Comparison of ENCODE assay signal across 20 cellular contexts in genomic region chr16:53541326-53541725, GRCh38.
"Had no signal": no experiment of that assay in that cellular context is flagged by ENCODE, and none has a peak within 500 bp of the region (broad histone marks: within the 10 kb centered on the region; RNA-seq: fewer than 3 reads in every experiment).

No MANE protein-coding gene starts in this region.

- H3K4me3 ChIP-seq: left lung, ovary, sigmoid colon, tibial artery, vagina had no signal

- H3K4me1 ChIP-seq: left lung, sigmoid colon, tibial artery, vagina had no signal

- H3K9me3 ChIP-seq: left lung, ovary, sigmoid colon, tibial artery, vagina had no signal

- H3K27me3 Mint-ChIP-seq: activated CD4-positive, alpha-beta memory T cell treated with anti-CD3 and anti-CD28 coated beads for 36 hours; T-helper 17 cell had no signal

- H3K27ac Mint-ChIP-seq: activated CD4-positive, alpha-beta memory T cell treated with anti-CD3 and anti-CD28 coated beads for 36 hours; activated CD4-positive, alpha-beta T cell treated with anti-CD3 and anti-CD28 coated beads for 36 hours; activated T-cell treated with anti-CD3 and anti-CD28 coated beads, Interleukin-2, amount 50 U/mL, for 24 hours; brain; dendritic cell treated with granulocyte-macrophage colony-stimulating factor and Interleukin-4, amounts not matched to agents 40 ng/mL and 50 ng/mL, for 4 days; stimulated activated memory B cell treated with anti-CD40 and anti-IgM and Interleukin-4, amounts not matched to agents 10 μg/mL and 1 μg/mL and 100 μg/mL, for 72 hours; T-helper 17 cell had no signal

- H3K36me3 Mint-ChIP-seq: activated CD4-positive, alpha-beta memory T cell treated with anti-CD3 and anti-CD28 coated beads for 36 hours; brain; stimulated activated memory B cell treated with anti-CD40 and anti-IgM and Interleukin-4, amounts not matched to agents 10 μg/mL and 1 μg/mL and 100 μg/mL, for 72 hours had no signal

- H3K4me1 Mint-ChIP-seq: brain had no signal

- ATAC-seq: activated CD4-positive, alpha-beta T cell treated with anti-CD3 and anti-CD28 coated beads for 36 hours; left lung; stimulated activated memory B cell treated with anti-CD40 and anti-IgM and Interleukin-4, amounts not matched to agents 10 μg/mL and 1 μg/mL and 100 μg/mL, for 72 hours; T-helper 17 cell had no signal

- H3K27ac ChIP-seq: left lung, ovary, sigmoid colon, tibial artery, vagina had no signal

- H3K27me3 ChIP-seq: ovary, vagina had no signal

- H3K36me3 ChIP-seq: left lung, ovary, sigmoid colon, tibial artery, vagina had no signal

- H3K4me3 Mint-ChIP-seq: activated CD4-positive, alpha-beta memory T cell treated with anti-CD3 and anti-CD28 coated beads for 36 hours; activated CD4-positive, alpha-beta T cell treated with anti-CD3 and anti-CD28 coated beads for 36 hours; activated T-cell treated with anti-CD3 and anti-CD28 coated beads, Interleukin-2, amount 50 U/mL, for 24 hours; brain; dendritic cell treated with granulocyte-macrophage colony-stimulating factor and Interleukin-4, amounts not matched to agents 40 ng/mL and 50 ng/mL, for 4 days; neural crest cell; stimulated activated memory B cell treated with anti-CD40 and anti-IgM and Interleukin-4, amounts not matched to agents 10 μg/mL and 1 μg/mL and 100 μg/mL, for 72 hours; T-helper 17 cell had no signal

- DNase-seq: activated CD4-positive, alpha-beta memory T cell treated with anti-CD3 and anti-CD28 coated beads for 36 hours; activated CD4-positive, alpha-beta T cell treated with anti-CD3 and anti-CD28 coated beads for 36 hours; activated naive CD4-positive, alpha-beta T cell treated with anti-CD3 and anti-CD28 coated beads, Interleukin-2, amount 50 U/mL, for 16 hours; activated T-cell treated with anti-CD3 and anti-CD28 coated beads, Interleukin-2, amount 50 U/mL, for 24 hours; amniotic stem cell; effector memory CD4-positive, alpha-beta T cell; hippocampal formation; kidney; left lung; mammary epithelial cell; ovary; sigmoid colon; stimulated activated CD4-positive, alpha-beta T cell treated with anti-CD3 and anti-CD28 coated beads, Interleukin-2, amount 100 ng/mL, for 48 hours; T-helper 17 cell; tibial artery had no signal

- H3K9me3 Mint-ChIP-seq: activated CD4-positive, alpha-beta memory T cell treated with anti-CD3 and anti-CD28 coated beads for 36 hours; activated T-cell treated with anti-CD3 and anti-CD28 coated beads, Interleukin-2, amount 50 U/mL, for 24 hours; dendritic cell treated with granulocyte-macrophage colony-stimulating factor and Interleukin-4, amounts not matched to agents 40 ng/mL and 50 ng/mL, for 4 days; stimulated activated memory B cell treated with anti-CD40 and anti-IgM and Interleukin-4, amounts not matched to agents 10 μg/mL and 1 μg/mL and 100 μg/mL, for 72 hours had no signal
